ENCODE assay signal across 30 cellular contexts in the genomic region with DNA sequence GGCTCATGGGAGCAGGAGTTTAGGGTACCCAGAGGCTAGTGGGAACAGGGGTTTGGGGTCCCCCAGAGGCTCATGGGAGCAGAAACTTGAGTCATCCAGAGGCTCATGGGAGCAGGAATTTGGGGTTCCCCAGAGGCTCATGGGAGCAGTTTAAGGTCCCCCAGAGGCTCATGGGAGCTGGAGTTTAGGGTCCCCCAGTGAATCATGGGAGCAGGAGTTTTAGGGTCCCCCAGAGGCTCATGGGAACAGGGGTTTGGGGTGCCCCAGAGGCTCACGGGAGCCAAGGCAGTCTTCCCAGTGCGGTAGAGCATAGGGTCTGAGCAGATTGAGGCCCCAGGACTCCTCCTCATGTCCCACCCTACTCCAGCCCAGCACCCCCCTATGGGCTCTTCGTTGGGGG. TPM values are rescaled to one million over a fixed set of nuclear protein-coding genes. Genes with fewer than 3 reads are reported as not detected.
DNase-seq lines count a peak whose midpoint lies in the region; ATAC-seq and TF ChIP-seq lines count a peak whose summit lies in the region.
"Had no signal": no experiment of that assay in that cellular context is flagged by ENCODE, and none has a peak within 500 bp of the region (broad histone marks: within the 10 kb centered on the region; RNA-seq: fewer than 3 reads in every experiment).

No MANE protein-coding gene starts in this region.

- no peaks in the 10 kb centered on the region for H3K9me3 ChIP-seq in CD4-positive, alpha-beta memory T cell (ENCODE audit: control insufficient read depth in 1 of 2, low read length in 2 of 2)
- H3K9me3 ChIP-seq in spleen = no peaks in the 10 kb centered on the region
- H3K9me3 ChIP-seq: A549, tibial artery, vagina had no signal

- H3K36me3 ChIP-seq in CD4-positive, alpha-beta memory T cell (ENCODE audit: insufficient read depth, low read length) = peaks cover 20% of the 10 kb centered on the region
- H3K36me3 ChIP-seq in spleen = peaks cover 0 to 87% (median 46%) of the 10 kb centered on the region in 6 donors
- H3K36me3 ChIP-seq: neural progenitor cell had no signal

- H3K27ac Mint-ChIP-seq in activated T-cell treated with anti-CD3 and anti-CD28 coated beads, Interleukin-2, amount 50 U/mL, for 72 hours = peak overlapping the region; percentile 68
- H3K27ac Mint-ChIP-seq in CD4-positive, alpha-beta memory T cell = peak overlapping the region; percentile 35 to 90 (median 78)
- peak overlapping the region; percentile 40 for H3K27ac Mint-ChIP-seq in activated T-helper 1 cell treated with anti-CD3 and anti-CD28 coated beads, Interleukin-12 subunit alpha, Interleukin-12 subunit beta, Interleukin-2, Interleukin-4 antibody, amounts not matched to agents 30 ng/mL and 10 ng/mL and 1 ng/mL, durations not matched to agents 14 hours and 24 hours and 36 hours
- peak overlapping the region; percentile 48 for H3K27ac Mint-ChIP-seq in nephron progenitor cell
- H3K27ac Mint-ChIP-seq: endodermal cell, neural progenitor cell had no signal

- 80 to 100% (median 95%) methylated on average over 1 to 3 of the region's 3 CpGs for WGBS in spleen, 5 donors

- no peak for TF ChIP-seq POLR2A in spleen (IDR thresholded peaks at IDR 0.05)

- H3K4me3 Mint-ChIP-seq in activated T-cell treated with anti-CD3 and anti-CD28 coated beads, Interleukin-2, amount 50 U/mL, for 72 hours = no peak overlapping the region
- peak overlapping the region in 1 of 8 donors; percentile 10 for H3K4me3 Mint-ChIP-seq in CD4-positive, alpha-beta memory T cell
- H3K4me3 Mint-ChIP-seq in activated T-helper 1 cell treated with anti-CD3 and anti-CD28 coated beads, Interleukin-12 subunit alpha, Interleukin-12 subunit beta, Interleukin-2, Interleukin-4 antibody, amounts not matched to agents 30 ng/mL and 10 ng/mL and 1 ng/mL, durations not matched to agents 14 hours and 24 hours and 36 hours = no peak overlapping the region
- H3K4me3 Mint-ChIP-seq in nephron progenitor cell = no peak overlapping the region
- H3K4me3 Mint-ChIP-seq: endodermal cell, neural progenitor cell had no signal

- no peak overlapping the region for H3K4me3 ChIP-seq in CD4-positive, alpha-beta memory T cell (ENCODE audit: low read length in 2 of 2)
- no peak overlapping the region for H3K4me3 ChIP-seq in spleen
- H3K4me3 ChIP-seq: A549, neural progenitor cell, skin epidermis, tibial artery, vagina had no signal

- H3K36me3 Mint-ChIP-seq in activated T-cell treated with anti-CD3 and anti-CD28 coated beads, Interleukin-2, amount 50 U/mL, for 72 hours (ENCODE audit: insufficient read depth in 2 of 2) = no peaks in the 10 kb centered on the region
- peaks cover 4 to 14% of the 10 kb centered on the region in 2 donors for H3K36me3 Mint-ChIP-seq in CD4-positive, alpha-beta memory T cell
- H3K36me3 Mint-ChIP-seq in activated T-helper 1 cell treated with anti-CD3 and anti-CD28 coated beads, Interleukin-12 subunit alpha, Interleukin-12 subunit beta, Interleukin-2, Interleukin-4 antibody, amounts not matched to agents 30 ng/mL and 10 ng/mL and 1 ng/mL, durations not matched to agents 14 hours and 24 hours and 36 hours (ENCODE audit: low read depth) = peaks cover 3% of the 10 kb centered on the region
- H3K36me3 Mint-ChIP-seq in nephron progenitor cell (ENCODE audit: low read depth) = peaks cover 15% of the 10 kb centered on the region

- H3K27me3 Mint-ChIP-seq in activated T-cell treated with anti-CD3 and anti-CD28 coated beads, Interleukin-2, amount 50 U/mL, for 72 hours (ENCODE audit: low read depth) = no peaks in the 10 kb centered on the region
- no peaks in the 10 kb centered on the region for H3K27me3 Mint-ChIP-seq in CD4-positive, alpha-beta memory T cell
- no peaks in the 10 kb centered on the region for H3K27me3 Mint-ChIP-seq in activated T-helper 1 cell treated with anti-CD3 and anti-CD28 coated beads, Interleukin-12 subunit alpha, Interleukin-12 subunit beta, Interleukin-2, Interleukin-4 antibody, amounts not matched to agents 30 ng/mL and 10 ng/mL and 1 ng/mL, durations not matched to agents 14 hours and 24 hours and 36 hours (ENCODE audit: insufficient read depth)
- no peaks in the 10 kb centered on the region for H3K27me3 Mint-ChIP-seq in nephron progenitor cell (ENCODE audit: low read depth, poor library complexity)

- H3K27ac ChIP-seq in CD4-positive, alpha-beta memory T cell (ENCODE audit: low read depth, low read length) = peak overlapping the region; percentile 35
- no peak overlapping the region for H3K27ac ChIP-seq in spleen
- H3K27ac ChIP-seq: A549, neural progenitor cell, parathyroid adenoma, tibial artery, vagina, WERI-Rb-1 had no signal

- H3K4me1 ChIP-seq in CD4-positive, alpha-beta memory T cell (ENCODE audit: insufficient read depth, low read length) = peaks cover 37% of the 10 kb centered on the region
- H3K4me1 ChIP-seq in spleen = peaks cover 11 to 35% (median 24%) of the 10 kb centered on the region in 6 donors
- H3K4me1 ChIP-seq: parathyroid adenoma had no signal

- peaks cover 20% of the 10 kb centered on the region for H3K4me1 Mint-ChIP-seq in activated T-cell treated with anti-CD3 and anti-CD28 coated beads, Interleukin-2, amount 50 U/mL, for 72 hours (ENCODE audit: low read depth)
- H3K4me1 Mint-ChIP-seq in CD4-positive, alpha-beta memory T cell = peaks cover 14 to 27% (median 20%) of the 10 kb centered on the region in 4 donors
- H3K4me1 Mint-ChIP-seq in activated T-helper 1 cell treated with anti-CD3 and anti-CD28 coated beads, Interleukin-12 subunit alpha, Interleukin-12 subunit beta, Interleukin-2, Interleukin-4 antibody, amounts not matched to agents 30 ng/mL and 10 ng/mL and 1 ng/mL, durations not matched to agents 14 hours and 24 hours and 36 hours (ENCODE audit: low read depth) = peaks cover 14% of the 10 kb centered on the region
- peaks cover 8% of the 10 kb centered on the region for H3K4me1 Mint-ChIP-seq in nephron progenitor cell
- H3K4me1 Mint-ChIP-seq: endodermal cell had no signal

- POLR2A ChIA-PET in CD4-positive, alpha-beta memory T cell (lab: Charles Lee; ENCODE audit: partially characterized antibody) = interaction anchor here (1.0 to 3.7 kb wide), 7 partner anchors 8 to 34 kb away, joined by 3 to 34 read pairs (median 3); a partner anchor contains a TSS

- no peaks in the 10 kb centered on the region for H3K9me3 Mint-ChIP-seq in activated T-cell treated with anti-CD3 and anti-CD28 coated beads, Interleukin-2, amount 50 U/mL, for 72 hours
- peaks cover 0 to 3% (median 0%) of the 10 kb centered on the region in 8 donors for H3K9me3 Mint-ChIP-seq in CD4-positive, alpha-beta memory T cell
- H3K9me3 Mint-ChIP-seq in activated T-helper 1 cell treated with anti-CD3 and anti-CD28 coated beads, Interleukin-12 subunit alpha, Interleukin-12 subunit beta, Interleukin-2, Interleukin-4 antibody, amounts not matched to agents 30 ng/mL and 10 ng/mL and 1 ng/mL, durations not matched to agents 14 hours and 24 hours and 36 hours = no peaks in the 10 kb centered on the region
- no peaks in the 10 kb centered on the region for H3K9me3 Mint-ChIP-seq in nephron progenitor cell
- H3K9me3 Mint-ChIP-seq: endodermal cell, neural progenitor cell had no signal

- CTCF ChIA-PET in CD4-positive, alpha-beta memory T cell (lab: Charles Lee; ENCODE audit: partially characterized antibody) = interaction anchor here (0.9 kb wide), 1 partner anchor 10 kb away, joined by 3 read pairs; no protein-coding TSS in a partner anchor

- intact Hi-C loops in CD4-positive, alpha-beta memory T cell (cut with micrococcal nuclease) = no loop called here
- intact Hi-C loops in activated T-helper 1 cell treated with anti-CD3 and anti-CD28 coated beads, Interleukin-12 subunit alpha, Interleukin-12 subunit beta, Interleukin-2, Interleukin-4 antibody, amounts not matched to agents 30 ng/mL and 10 ng/mL and 1 ng/mL, durations not matched to agents 14 hours and 24 hours and 36 hours (cut with micrococcal nuclease) = no loop called here
- intact Hi-C loops in spleen (cut with DNase I; ENCODE audit: low total_unique reads) = no loop called here

- TF ChIP-seq CTCF in nephron progenitor cell (IDR thresholded peaks at IDR 0.05) (no peak), spleen (IDR thresholded peaks at IDR 0.05 in 8 of 11, conservative IDR thresholded peaks at IDR 0.05 in 3 of 11) (no peak)

- H3K27me3 ChIP-seq in CD4-positive, alpha-beta memory T cell (ENCODE audit: insufficient read depth, low read length) = no peaks in the 10 kb centered on the region
- H3K27me3 ChIP-seq in spleen (replicated peaks in 1 of 7) = no peaks in the 10 kb centered on the region
- H3K27me3 ChIP-seq: neural progenitor cell, tibial artery, vagina had no signal

- ATAC-seq in activated T-cell treated with anti-CD3 and anti-CD28 coated beads, Interleukin-2, amount 50 U/mL, for 72 hours (replicated peaks in 1 of 2) = no peak
- no peak for ATAC-seq in HG03097 (IDR thresholded peaks at IDR 0.05; ENCODE audit: low FRiP score, unreplicated experiment)
- ATAC-seq: HepG2, Panc1 had no signal

- DNase-seq in activated T-cell treated with anti-CD3 and anti-CD28 coated beads, Interleukin-2, amount 50 U/mL, for 72 hours = no peak
- DNase-seq in activated T-cell treated with anti-CD3 and anti-CD28 coated beads for 4 hours = no peak
- no peak for DNase-seq in CD4-positive, alpha-beta memory T cell
- no peak for DNase-seq in activated T-helper 1 cell treated with anti-CD3 and anti-CD28 coated beads, Interleukin-12 subunit alpha, Interleukin-12 subunit beta, Interleukin-2, Interleukin-4 antibody, amounts not matched to agents 30 ng/mL and 10 ng/mL and 1 ng/mL, durations not matched to agents 14 hours and 24 hours and 36 hours (ENCODE audit: low spot score)
- DNase-seq in nephron progenitor cell = no peak
- no peak for DNase-seq in activated gamma-delta T cell (lab: John Stamatoyannopoulos, UW)
- DNase-seq in spleen = no peak
- DNase-seq: activated CD4-positive, alpha-beta T cell treated with anti-CD3 and anti-CD28 coated beads for 4 hours; caudate nucleus; COR-L47; endodermal cell; HCEC 1CT; mammary epithelial cell; NCI-H1436; NCI-H2081 treated with DMSO at 0.1 percent for 48 hours; NCI-H2227 treated with DMSO at 0.1 percent for 48 hours; NCI-H526 treated with DMSO at 0.1 percent for 48 hours; Right ventricle myocardium superior; stimulated activated CD4-positive, alpha-beta T cell treated with anti-CD3 and anti-CD28 coated beads, Interleukin-1b, Interleukin-23, amount 100 ng/mL, for 48 hours; T1000; tibial artery; WERI-Rb-1 had no signal

RNA-seq across cellular contexts. Expression of a gene that starts 8.6 kb away (rescaled TPM):
- 10 to 100 TPM; 69.7 to 76.3 TPM for total RNA-seq in activated T-cell treated with anti-CD3 and anti-CD28 coated beads, Interleukin-2, amount 50 U/mL, for 72 hours
- 100 to 1,000 TPM; 114 to 115 TPM for total RNA-seq in CD4-positive, alpha-beta memory T cell
- polyA plus RNA-seq in CD4-positive, alpha-beta memory T cell = 100 to 1,000 TPM; 145 to 252 TPM
- 58.4 and 65.4 TPM in 2 replicates for total RNA-seq in activated T-helper 1 cell treated with anti-CD3 and anti-CD28 coated beads, Interleukin-12 subunit alpha, Interleukin-12 subunit beta, Interleukin-2, Interleukin-4 antibody, amounts not matched to agents 30 ng/mL and 10 ng/mL and 1 ng/mL, durations not matched to agents 14 hours and 24 hours and 36 hours
- 10 to 100 TPM; 11.2 to 32.8 (median 24.1) TPM for total RNA-seq in spleen
- polyA plus RNA-seq in spleen = 10 to 100 TPM; 16.4 to 26.4 (median 19.9) TPM

RNA-seq across cellular contexts. Expression of a gene that starts 12.3 kb away (rescaled TPM):
- 10 to 100 TPM; 21.8 to 23.4 TPM for total RNA-seq in activated T-cell treated with anti-CD3 and anti-CD28 coated beads, Interleukin-2, amount 50 U/mL, for 72 hours
- total RNA-seq in CD4-positive, alpha-beta memory T cell = 10 to 100 TPM; 31.6 to 32.6 TPM
- 10 to 100 TPM; 28.4 to 40.1 TPM for polyA plus RNA-seq in CD4-positive, alpha-beta memory T cell
- 23.1 and 24.5 TPM in 2 replicates for total RNA-seq in activated T-helper 1 cell treated with anti-CD3 and anti-CD28 coated beads, Interleukin-12 subunit alpha, Interleukin-12 subunit beta, Interleukin-2, Interleukin-4 antibody, amounts not matched to agents 30 ng/mL and 10 ng/mL and 1 ng/mL, durations not matched to agents 14 hours and 24 hours and 36 hours
- 10 to 100 TPM; 38.7 to 50.2 (median 45.8) TPM for total RNA-seq in spleen
- 10 to 100 TPM; 54.9 to 99.9 (median 94.9) TPM for polyA plus RNA-seq in spleen

RNA-seq across cellular contexts. Expression of a gene that starts 13.8 kb away (rescaled TPM):
- total RNA-seq in activated T-cell treated with anti-CD3 and anti-CD28 coated beads, Interleukin-2, amount 50 U/mL, for 72 hours = 100 to 1,000 TPM; 128 to 132 TPM
- total RNA-seq in CD4-positive, alpha-beta memory T cell = 100 to 1,000 TPM; 178 to 186 TPM
- 100 to 1,000 TPM in 1 of 2 donors, 10 to 100 TPM in 1; 87.2 to 124 TPM for polyA plus RNA-seq in CD4-positive, alpha-beta memory T cell
- total RNA-seq in activated T-helper 1 cell treated with anti-CD3 and anti-CD28 coated beads, Interleukin-12 subunit alpha, Interleukin-12 subunit beta, Interleukin-2, Interleukin-4 antibody, amounts not matched to agents 30 ng/mL and 10 ng/mL and 1 ng/mL, durations not matched to agents 14 hours and 24 hours and 36 hours = 124 and 126 TPM in 2 replicates
- 10 to 100 TPM; 76.0 to 94.3 (median 86.1) TPM for total RNA-seq in spleen
- polyA plus RNA-seq in spleen = 100 to 1,000 TPM in 2 of 3 donors, 10 to 100 TPM in 1; 85.3 to 140 (median 118) TPM

RNA-seq across cellular contexts. Expression of a gene that starts 22.0 kb away (rescaled TPM):
- total RNA-seq in activated T-cell treated with anti-CD3 and anti-CD28 coated beads, Interleukin-2, amount 50 U/mL, for 72 hours = 1,000 to 10,000 TPM; 4,603 to 5,026 TPM
- 1,000 to 10,000 TPM; 5,517 to 5,661 TPM for total RNA-seq in CD4-positive, alpha-beta memory T cell
- 1,000 to 10,000 TPM; 1,827 to 3,046 TPM for polyA plus RNA-seq in CD4-positive, alpha-beta memory T cell
- total RNA-seq in activated T-helper 1 cell treated with anti-CD3 and anti-CD28 coated beads, Interleukin-12 subunit alpha, Interleukin-12 subunit beta, Interleukin-2, Interleukin-4 antibody, amounts not matched to agents 30 ng/mL and 10 ng/mL and 1 ng/mL, durations not matched to agents 14 hours and 24 hours and 36 hours = 2,876 and 2,988 TPM in 2 replicates
- 1,000 to 10,000 TPM; 2,521 to 3,132 (median 2,768) TPM for total RNA-seq in spleen
- 1,000 to 10,000 TPM; 6,561 to 7,408 (median 7,261) TPM for polyA plus RNA-seq in spleen

RNA-seq across cellular contexts. Expression of a gene that starts 24.0 kb away (rescaled TPM):
- under 1 TPM; 0.42 to 0.74 TPM for total RNA-seq in activated T-cell treated with anti-CD3 and anti-CD28 coated beads, Interleukin-2, amount 50 U/mL, for 72 hours
- under 1 TPM; 0.15 to 0.25 TPM for total RNA-seq in CD4-positive, alpha-beta memory T cell
- polyA plus RNA-seq in CD4-positive, alpha-beta memory T cell = not detected
- total RNA-seq in activated T-helper 1 cell treated with anti-CD3 and anti-CD28 coated beads, Interleukin-12 subunit alpha, Interleukin-12 subunit beta, Interleukin-2, Interleukin-4 antibody, amounts not matched to agents 30 ng/mL and 10 ng/mL and 1 ng/mL, durations not matched to agents 14 hours and 24 hours and 36 hours = 0.16 TPM in 1 of 2 replicates, not detected in the other
- total RNA-seq in spleen = under 1 TPM in 2 of 7 donors, not detected in 5; 0.10 to 0.13 TPM
- under 1 TPM; 0.07 to 0.12 (median 0.10) TPM for polyA plus RNA-seq in spleen
- total RNA-seq: HepG2 had no signal
